ENCODE assay signal across 8 cellular contexts in genomic region chr2:121888189-121888557, GRCh38.
DNase-seq lines count a peak whose midpoint lies in the region; ATAC-seq and TF ChIP-seq lines count a peak whose summit lies in the region.

No MANE protein-coding gene starts in this region.

- H3K27me3 ChIP-seq in BE2C: no peaks in the 10 kb centered on the region

- ATAC-seq in GM18873 (IDR thresholded peaks at IDR 0.05; ENCODE audit: low FRiP score, unreplicated experiment) (peak; percentile 80), HG03280 (IDR thresholded peaks at IDR 0.05; ENCODE audit: unreplicated experiment) (peak; percentile 93)

- H3K36me3 ChIP-seq in BE2C: no peaks in the 10 kb centered on the region

- CTCF ChIA-PET in GM10248 (lab: Yijun Ruan, JAX): interaction anchor here (0.8 to 2.6 kb wide), 2 partner anchors 9 to 12 kb away, joined by 3 to 9 read pairs; no protein-coding TSS in a partner anchor

- no peaks in the 10 kb centered on the region for H3K4me1 ChIP-seq in BE2C

- DNase-seq in BE2C: no peak
- no peak for DNase-seq in astrocyte of the spinal cord (ENCODE audit: low read depth, low spot score)
- DNase-seq in stimulated activated CD8-positive, alpha-beta memory T cell treated with anti-CD3 and anti-CD28 coated beads, Interleukin-4, amount 100 ng/mL, for 48 hours: peak; percentile 62
- DNase-seq in NCI-H510A treated with DMSO at 0.1 percent for 48 hours (lab: John Stamatoyannopoulos, UW): no peak
- no peak for DNase-seq in GM10248 (ENCODE audit: extremely low spot score)
- DNase-seq in NCI-H526 treated with DMSO at 0.1 percent for 48 hours (lab: John Stamatoyannopoulos, UW): no peak

- no peaks in the 10 kb centered on the region for H3K9me3 ChIP-seq in BE2C

- POLR2A ChIA-PET in GM10248 (lab: Yijun Ruan, JAX): no interaction called here

- H3K4me3 ChIP-seq in BE2C (ENCODE audit: low read depth, low read length) (no peak overlapping the region), astrocyte of the spinal cord (ENCODE audit: low read depth, low read length) (no peak overlapping the region)

- in situ Hi-C loops in astrocyte of the spinal cord (cut with HindIII; ENCODE audit: low sequenced_read_pairs): no loop called here

- TF ChIP-seq CTCF in BE2C (IDR thresholded peaks at IDR 0.05; ENCODE audit: low read depth, low read length): peak; percentile 30; the same call in 1 of the 2 replicates
- TF ChIP-seq CTCF in astrocyte of the spinal cord (IDR thresholded peaks at IDR 0.05; ENCODE audit: low read depth, low read length): peak; percentile 19
- TF ChIP-seq CTCF in GM10248 (IDR thresholded peaks at IDR 0.05; ENCODE audit: control extremely low read depth, extremely low read depth, low read depth, missing control alignments): no peak
